In the genomic region with DNA sequence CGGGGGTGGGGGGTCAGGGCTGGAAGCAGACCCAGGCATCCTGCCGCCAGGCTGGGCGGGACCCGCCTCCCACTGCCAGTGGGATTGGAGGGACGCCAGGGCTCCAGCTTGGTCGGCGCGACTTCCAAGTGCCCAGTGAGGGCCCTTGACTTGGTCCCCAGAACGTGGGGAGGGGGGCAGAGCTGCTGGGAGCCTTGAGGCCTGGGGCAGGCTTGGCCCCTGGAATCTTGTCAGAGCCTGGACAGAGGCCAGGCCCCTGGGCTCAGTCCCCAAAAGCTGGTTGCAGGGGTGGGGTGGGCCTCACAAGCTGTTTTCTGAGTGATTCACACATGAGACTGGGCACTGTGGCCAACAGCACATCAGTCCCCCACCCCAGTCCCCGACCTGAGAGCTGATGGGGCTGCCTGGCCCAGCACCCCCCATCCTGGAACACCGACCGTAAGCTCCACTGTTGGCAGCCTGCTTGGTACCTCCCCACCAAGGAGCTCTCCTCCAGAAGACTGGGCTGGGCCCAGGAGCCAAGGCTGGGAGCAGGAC, we compare ENCODE assay signal across 10 cellular contexts. TPM values are rescaled to one million over a fixed set of nuclear protein-coding genes. Genes with fewer than 3 reads are reported as not detected.
A peak's percentile ranks its signal among the peaks of the same experiment; 100 is the strongest.
DNase-seq lines count a peak whose midpoint lies in the region; ATAC-seq and TF ChIP-seq lines count a peak whose summit lies in the region.
"Had no signal": no experiment of that assay in that cellular context is flagged by ENCODE, and none has a peak within 500 bp of the region (broad histone marks: within the 10 kb centered on the region; RNA-seq: fewer than 3 reads in every experiment).

No MANE protein-coding gene starts in this region.

- no peak for ATAC-seq in GM21367 (IDR thresholded peaks at IDR 0.05; ENCODE audit: unreplicated experiment)

- DNase-seq in AG09319 (ENCODE audit: extremely low read depth, low read depth) = peak; percentile 4
- peak; percentile 32 for DNase-seq in G401 (ENCODE audit: low spot score)
- DNase-seq in activated naive CD8-positive, alpha-beta T cell treated with anti-CD3 and anti-CD28 coated beads for 36 hours = no peak
- DNase-seq in NCI-H2227 (lab: John Stamatoyannopoulos, UW; ENCODE audit: unreplicated experiment) = no peak
- DNase-seq in cerebellar cortex (ENCODE audit: low spot score) = no peak
- no peak for DNase-seq in effector CD4-positive, alpha-beta T cell
- DNase-seq: hippocampal formation, NCI-H510A had no signal

- peaks cover 47% of the 10 kb centered on the region for H3K4me1 Mint-ChIP-seq in activated naive CD8-positive, alpha-beta T cell treated with anti-CD3 and anti-CD28 coated beads for 36 hours

- H3K4me3 Mint-ChIP-seq in activated naive CD8-positive, alpha-beta T cell treated with anti-CD3 and anti-CD28 coated beads for 36 hours = no peak overlapping the region

- peak overlapping the region; percentile 16 for H3K27ac Mint-ChIP-seq in activated naive CD8-positive, alpha-beta T cell treated with anti-CD3 and anti-CD28 coated beads for 36 hours

- H3K36me3 Mint-ChIP-seq in activated naive CD8-positive, alpha-beta T cell treated with anti-CD3 and anti-CD28 coated beads for 36 hours = peaks cover 6% of the 10 kb centered on the region

- peak overlapping the region; percentile 2 for H3K4me3 ChIP-seq in mononuclear cell (ENCODE audit: low read length)

- no peaks in the 10 kb centered on the region for H3K27me3 ChIP-seq in mononuclear cell (ENCODE audit: insufficient read depth, low read length)

- no peaks in the 10 kb centered on the region for H3K27me3 Mint-ChIP-seq in activated naive CD8-positive, alpha-beta T cell treated with anti-CD3 and anti-CD28 coated beads for 36 hours

- H3K9me3 ChIP-seq in mononuclear cell (ENCODE audit: low read depth, low read length) = no peaks in the 10 kb centered on the region

- no peak for TF ChIP-seq CTCF in AG09319 (IDR thresholded peaks at IDR 0.05; ENCODE audit: low read depth, low read length)

- H3K4me1 ChIP-seq in mononuclear cell (ENCODE audit: insufficient read depth, low read length) = peaks cover 77% of the 10 kb centered on the region

- H3K9me3 Mint-ChIP-seq in activated naive CD8-positive, alpha-beta T cell treated with anti-CD3 and anti-CD28 coated beads for 36 hours = no peaks in the 10 kb centered on the region

- in situ Hi-C loops in G401 (cut with HindIII; ENCODE audit: low sequenced_read_pairs) = no loop called here

RNA-seq across cellular contexts. Expression of a gene that starts 0.5 kb away (rescaled TPM):
- total RNA-seq in G401 (2014; rRNA removed; shearing (Covaris generic)) = 2.1 and 6.2 TPM in 2 replicates
- total RNA-seq in activated naive CD8-positive, alpha-beta T cell treated with anti-CD3 and anti-CD28 coated beads for 36 hours = not detected
- 3.4 TPM for total RNA-seq in mononuclear cell

RNA-seq across cellular contexts. Expression of a gene that starts 3.6 kb away (rescaled TPM):
- 52.2 and 79.6 TPM in 2 replicates for total RNA-seq in G401 (2014; rRNA removed; shearing (Covaris generic))
- total RNA-seq in activated naive CD8-positive, alpha-beta T cell treated with anti-CD3 and anti-CD28 coated beads for 36 hours = 10 to 100 TPM; 57.2 to 60.1 TPM
- total RNA-seq in mononuclear cell = 23.6 TPM

RNA-seq across cellular contexts. Expression of a gene that starts 13.0 kb away (rescaled TPM):
- not detected in 2 replicates for total RNA-seq in G401 (2014; rRNA removed; shearing (Covaris generic))
- not detected for total RNA-seq in activated naive CD8-positive, alpha-beta T cell treated with anti-CD3 and anti-CD28 coated beads for 36 hours
- total RNA-seq in mononuclear cell = 0.10 TPM

RNA-seq across cellular contexts. Expression of a gene that starts 18.5 kb away (rescaled TPM):
- 4.7 TPM in 1 of 2 replicates, not detected in the other for total RNA-seq in G401 (2014; rRNA removed; shearing (Covaris generic))
- total RNA-seq in activated naive CD8-positive, alpha-beta T cell treated with anti-CD3 and anti-CD28 coated beads for 36 hours = not detected
- total RNA-seq in mononuclear cell = 10.8 TPM

RNA-seq across cellular contexts. Expression of a gene that starts 32.2 kb away (rescaled TPM):
- 8.5 and 12.3 TPM in 2 replicates for total RNA-seq in G401 (2014; rRNA removed; shearing (Covaris generic))
- 1 to 10 TPM; 4.2 to 4.9 TPM for total RNA-seq in activated naive CD8-positive, alpha-beta T cell treated with anti-CD3 and anti-CD28 coated beads for 36 hours
- total RNA-seq in mononuclear cell = 14.7 TPM

Comparison
In these comparisons a context has a peak if more than half of its experiments do, and no peak if none do; other contexts are left out.
1. DNase-seq: peak in AG09319 (single experiment) and G401 (single experiment); none in activated naive CD8-positive, alpha-beta T cell treated with anti-CD3 and anti-CD28 coated beads for 36 hours (single experiment), NCI-H2227 (single experiment), cerebellar cortex (single experiment) and effector CD4-positive, alpha-beta T cell (single experiment).